1 cellular context compared by ENCODE assay signal in the genomic region with DNA sequence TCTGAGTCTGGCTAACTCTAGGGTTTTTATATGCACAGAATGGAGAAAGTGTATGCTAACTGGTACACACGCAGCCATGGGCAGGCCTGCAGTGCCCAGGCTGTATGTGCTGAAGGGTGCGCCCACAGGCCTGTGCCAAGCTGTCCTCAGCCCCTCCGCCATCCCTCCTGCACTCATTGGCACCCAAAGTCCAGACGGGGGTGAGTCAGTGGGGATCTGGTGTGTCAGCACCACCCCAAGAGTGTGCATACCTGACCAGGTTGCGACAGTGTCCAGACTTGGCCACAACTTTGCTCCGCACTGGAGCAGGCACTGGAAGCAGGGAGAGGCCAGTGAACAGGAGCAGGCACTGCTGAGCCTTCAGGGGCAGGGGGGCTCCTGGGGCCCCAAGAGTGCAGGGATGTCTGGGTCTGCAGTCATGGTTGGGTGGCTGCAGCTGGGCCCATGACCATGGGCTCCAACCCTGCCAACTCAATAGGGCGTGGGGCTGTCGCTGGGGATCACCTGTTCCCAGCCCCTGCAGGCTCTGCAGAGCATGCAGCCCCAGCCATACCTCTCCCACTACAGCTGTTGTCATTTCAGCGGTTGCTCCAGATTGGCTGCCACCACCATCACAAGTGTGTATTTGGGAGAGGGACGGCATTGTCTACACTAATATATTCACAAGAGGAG.
TF ChIP-seq lines count a peak whose summit lies in the region.

No MANE protein-coding gene starts in this region.

TF ChIP-seq in GM23338, 12 proteins besides CTCF, POLR2A, EP300 and RAD21 (continued from another document):
- TF ChIP-seq ZNF462 (CRISPR knock-in tag; IDR thresholded peaks at IDR 0.05) (no peak), ZNF331 (CRISPR knock-in tag; IDR thresholded peaks at IDR 0.05; ENCODE audit: low read depth) (no peak), NANOG (IDR thresholded peaks at IDR 0.05; ENCODE audit: borderline replicate concordance) (no peak), POLR2AphosphoS5 (IDR thresholded peaks at IDR 0.05; ENCODE audit: low read depth) (no peak), EZH2phosphoT487 (IDR thresholded peaks at IDR 0.05; ENCODE audit: unreplicated experiment) (no peak), EZH2 (IDR thresholded peaks at IDR 0.05; ENCODE audit: low read depth, unreplicated experiment) (no peak), STAT1 (IDR thresholded peaks at IDR 0.05; ENCODE audit: unreplicated experiment) (no peak), CREB1 (CRISPR knock-in tag; IDR thresholded peaks at IDR 0.05; ENCODE audit: low read depth) (no peak)
- TF ChIP-seq, protein P1, sequence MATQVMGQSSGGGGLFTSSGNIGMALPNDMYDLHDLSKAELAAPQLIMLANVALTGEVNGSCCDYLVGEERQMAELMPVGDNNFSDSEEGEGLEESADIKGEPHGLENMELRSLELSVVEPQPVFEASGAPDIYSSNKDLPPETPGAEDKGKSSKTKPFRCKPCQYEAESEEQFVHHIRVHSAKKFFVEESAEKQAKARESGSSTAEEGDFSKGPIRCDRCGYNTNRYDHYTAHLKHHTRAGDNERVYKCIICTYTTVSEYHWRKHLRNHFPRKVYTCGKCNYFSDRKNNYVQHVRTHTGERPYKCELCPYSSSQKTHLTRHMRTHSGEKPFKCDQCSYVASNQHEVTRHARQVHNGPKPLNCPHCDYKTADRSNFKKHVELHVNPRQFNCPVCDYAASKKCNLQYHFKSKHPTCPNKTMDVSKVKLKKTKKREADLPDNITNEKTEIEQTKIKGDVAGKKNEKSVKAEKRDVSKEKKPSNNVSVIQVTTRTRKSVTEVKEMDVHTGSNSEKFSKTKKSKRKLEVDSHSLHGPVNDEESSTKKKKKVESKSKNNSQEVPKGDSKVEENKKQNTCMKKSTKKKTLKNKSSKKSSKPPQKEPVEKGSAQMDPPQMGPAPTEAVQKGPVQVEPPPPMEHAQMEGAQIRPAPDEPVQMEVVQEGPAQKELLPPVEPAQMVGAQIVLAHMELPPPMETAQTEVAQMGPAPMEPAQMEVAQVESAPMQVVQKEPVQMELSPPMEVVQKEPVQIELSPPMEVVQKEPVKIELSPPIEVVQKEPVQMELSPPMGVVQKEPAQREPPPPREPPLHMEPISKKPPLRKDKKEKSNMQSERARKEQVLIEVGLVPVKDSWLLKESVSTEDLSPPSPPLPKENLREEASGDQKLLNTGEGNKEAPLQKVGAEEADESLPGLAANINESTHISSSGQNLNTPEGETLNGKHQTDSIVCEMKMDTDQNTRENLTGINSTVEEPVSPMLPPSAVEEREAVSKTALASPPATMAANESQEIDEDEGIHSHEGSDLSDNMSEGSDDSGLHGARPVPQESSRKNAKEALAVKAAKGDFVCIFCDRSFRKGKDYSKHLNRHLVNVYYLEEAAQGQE (IDR thresholded peaks at IDR 0.05; ENCODE audit: unreplicated experiment), result no peak
- TF ChIP-seq, protein P2, sequence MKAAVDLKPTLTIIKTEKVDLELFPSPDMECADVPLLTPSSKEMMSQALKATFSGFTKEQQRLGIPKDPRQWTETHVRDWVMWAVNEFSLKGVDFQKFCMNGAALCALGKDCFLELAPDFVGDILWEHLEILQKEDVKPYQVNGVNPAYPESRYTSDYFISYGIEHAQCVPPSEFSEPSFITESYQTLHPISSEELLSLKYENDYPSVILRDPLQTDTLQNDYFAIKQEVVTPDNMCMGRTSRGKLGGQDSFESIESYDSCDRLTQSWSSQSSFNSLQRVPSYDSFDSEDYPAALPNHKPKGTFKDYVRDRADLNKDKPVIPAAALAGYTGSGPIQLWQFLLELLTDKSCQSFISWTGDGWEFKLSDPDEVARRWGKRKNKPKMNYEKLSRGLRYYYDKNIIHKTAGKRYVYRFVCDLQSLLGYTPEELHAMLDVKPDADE (IDR thresholded peaks at IDR 0.05), result no peak
TF ChIP-seq in GM23338: peak in this region for 0.
